ENCODE assay signal across 9 cellular contexts in the genomic region with DNA sequence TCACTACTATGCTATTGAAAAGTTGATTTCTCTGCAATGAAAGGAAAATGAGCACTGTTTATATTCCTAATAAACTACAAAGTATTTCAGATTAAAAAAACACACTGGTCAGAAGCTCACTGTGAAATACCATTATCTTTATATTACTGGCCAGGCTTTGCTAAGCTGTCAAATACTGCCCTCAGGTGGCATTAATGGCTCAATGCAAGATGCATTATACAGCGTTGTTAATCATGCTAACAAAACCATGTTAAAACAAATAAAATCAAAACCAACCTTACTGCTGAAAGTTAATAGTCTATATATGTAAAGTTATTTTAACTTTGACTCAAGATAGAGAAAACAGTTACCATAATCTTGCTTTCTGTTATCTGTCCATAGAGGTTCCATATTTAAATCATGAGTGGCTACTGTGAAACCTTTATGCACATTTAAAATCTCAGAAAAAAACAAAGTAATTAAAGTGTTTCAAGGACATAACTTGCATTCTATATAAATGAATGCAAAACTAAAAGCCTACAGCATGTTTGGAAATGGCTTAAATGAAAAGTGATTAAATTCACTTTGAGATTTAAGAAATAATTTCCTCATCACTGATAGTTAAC.
DNase-seq lines count a peak whose midpoint lies in the region; ATAC-seq, FAIRE-seq and TF ChIP-seq lines count a peak whose summit lies in the region.
"Had no signal": no experiment of that assay in that cellular context is flagged by ENCODE, and none has a peak within 500 bp of the region (broad histone marks: within the 10 kb centered on the region; RNA-seq: fewer than 3 reads in every experiment).

No MANE protein-coding gene starts in this region.

- H3K4me3 ChIP-seq in LNCaP clone FGC (ENCODE audit: low read depth, low read length) = no peak overlapping the region
- no peak overlapping the region for H3K4me3 ChIP-seq in Panc1 (ENCODE audit: low read depth in 2 of 2, low read length in 2 of 2)
- H3K4me3 ChIP-seq in uterus = no peak overlapping the region

- H3K36me3 ChIP-seq in Panc1 (ENCODE audit: control insufficient read depth, insufficient read depth, low read length) (peaks cover 2% of the 10 kb centered on the region), uterus (no peaks in the 10 kb centered on the region)

- no peak for TF ChIP-seq POLR2A in uterus (IDR thresholded peaks at IDR 0.05)

- H3K27me3 ChIP-seq in Panc1 (ENCODE audit: control insufficient read depth, insufficient read depth, low read length) = no peaks in the 10 kb centered on the region
- no peaks in the 10 kb centered on the region for H3K27me3 ChIP-seq in uterus

- H3K4me1 Mint-ChIP-seq in CD14-positive monocyte = no peaks in the 10 kb centered on the region

- no peak for DNase-seq in CD14-positive monocyte (ENCODE audit: low spot score)
- peak; percentile 40 for DNase-seq in LNCaP clone FGC (ENCODE audit: low read depth)
- DNase-seq in Panc1 (ENCODE audit: low read depth, low spot score) = peak; percentile 17
- DNase-seq in lung microvascular endothelial cell (ENCODE audit: low read depth in 2 of 2) = peak; percentile 68 to 72
- DNase-seq in uterus = no peak
- DNase-seq: left cardiac atrium had no signal

- H3K4me1 ChIP-seq in Panc1 (ENCODE audit: control insufficient read depth, insufficient read depth, low read length) = no peaks in the 10 kb centered on the region
- no peaks in the 10 kb centered on the region for H3K4me1 ChIP-seq in uterus

- no peak overlapping the region for H3K27ac ChIP-seq in Panc1 (ENCODE audit: low read length)
- no peak overlapping the region for H3K27ac ChIP-seq in uterus

- peak; percentile 48 for ATAC-seq in GM18517 (IDR thresholded peaks at IDR 0.05; ENCODE audit: unreplicated experiment)
- ATAC-seq in Panc1 = peak; percentile 68; the same call in 1 of the 2 replicates
- ATAC-seq in HG03469 (IDR thresholded peaks at IDR 0.05; ENCODE audit: unreplicated experiment) = no peak

- TF ChIP-seq CTCF in CD14-positive monocyte (IDR thresholded peaks at IDR 0.05) (peak; percentile 79), LNCaP clone FGC (IDR thresholded peaks at IDR 0.05; ENCODE audit: control insufficient read depth, extremely low read depth, insufficient read depth) (peak; percentile 90), Panc1 (IDR thresholded peaks at IDR 0.05) (peak; percentile 78; the same call in 1 of the 2 replicates), uterus (IDR thresholded peaks at IDR 0.05) (peak; percentile 21 to 58 (median 34))

- H3K9me3 Mint-ChIP-seq in CD14-positive monocyte = no peaks in the 10 kb centered on the region

- no TSS peak for BruUV-seq in Panc1 (replicated peaks; lab: Mats Ljungman, UMichigan)

- intact Hi-C loops in CD14-positive monocyte (cut with micrococcal nuclease) (no loop called here), Panc1 (cut with micrococcal nuclease; ENCODE audit: unreplicated experiment) (loop anchor here (5.0 kb wide), 2 partner anchors 245 to 265 kb away; no protein-coding TSS in a partner anchor), uterus (cut with DNase I; ENCODE audit: low total_unique reads) (no loop called here)

- no peaks in the 10 kb centered on the region for H3K27me3 Mint-ChIP-seq in CD14-positive monocyte (ENCODE audit: low read depth in 3 of 3)

- in situ Hi-C loops in Panc1 (cut with HindIII; ENCODE audit: low pct_unique_long_range_greater_than_20kb, low sequenced_read_pairs) = no loop called here

- FAIRE-seq in colon (lab: Jason Lieb, UNC) = peak; percentile 33

- H3K9me3 ChIP-seq in Panc1 (ENCODE audit: control insufficient read depth, insufficient read depth, low read depth, low read length) (no peaks in the 10 kb centered on the region), uterus (no peaks in the 10 kb centered on the region)

- H3K36me3 Mint-ChIP-seq in CD14-positive monocyte = peaks cover 14 to 20% of the 10 kb centered on the region in 2 donors

- H3K4me3 Mint-ChIP-seq in CD14-positive monocyte = no peak overlapping the region

- CTCF ChIA-PET in Panc1 (lab: Charles Lee) = interaction anchor here (1.4 kb wide), 1 partner anchor 248 kb away, joined by 10 read pairs; no protein-coding TSS in a partner anchor

- no peak overlapping the region for H3K27ac Mint-ChIP-seq in CD14-positive monocyte

- POLR2A ChIA-PET in Panc1 (lab: Charles Lee) = no interaction called here

Comparison
In these comparisons a context has a peak if more than half of its experiments do, and no peak if none do; other contexts are left out.
1. DNase-seq: peak in LNCaP clone FGC (single experiment), Panc1 (single experiment) and lung microvascular endothelial cell (2 of 2); none in CD14-positive monocyte (single experiment) and uterus (0 of 2).
2. CTCF ChIP-seq: peak in every context shown above with its lines; median percentile 90 in LNCaP clone FGC; 79 in CD14-positive monocyte; 78 in Panc1; 34 in uterus.